8 cellular contexts compared by ENCODE assay signal in genomic region chr11:85590848-85591483, GRCh38. TPM values are rescaled to one million over a fixed set of nuclear protein-coding genes. Genes with fewer than 3 reads are reported as not detected.
DNase-seq lines count a peak whose midpoint lies in the region; ATAC-seq and TF ChIP-seq lines count a peak whose summit lies in the region.

No MANE protein-coding gene starts in this region.

- H3K4me3 ChIP-seq in AG10803 (ENCODE audit: low read length) (no peak overlapping the region), dorsolateral prefrontal cortex (no peak overlapping the region), retinal pigment epithelial cell (ENCODE audit: low read length) (no peak overlapping the region)
- no peak overlapping the region for H3K4me3 ChIP-seq in naive thymus-derived CD4-positive, alpha-beta T cell (ENCODE audit: low read length)

- H3K27me3 ChIP-seq in dorsolateral prefrontal cortex, result no peaks in the 10 kb centered on the region
- H3K27me3 ChIP-seq in naive thymus-derived CD4-positive, alpha-beta T cell (ENCODE audit: control insufficient read depth in 2 of 2, insufficient read depth in 2 of 2, low read length in 2 of 2), result peaks cover 0 to 3% of the 10 kb centered on the region in 2 donors

- CTCF ChIA-PET in naive thymus-derived CD4-positive, alpha-beta T cell (lab: Charles Lee), result no interaction called here

- intact Hi-C loops in dorsolateral prefrontal cortex (cut with DNase I), result no loop called here
- intact Hi-C loops in naive thymus-derived CD4-positive, alpha-beta T cell (cut with micrococcal nuclease), result loop anchor here (5.0 to 10.0 kb wide), 3 partner anchors 354 to 1034 kb away; no protein-coding TSS in a partner anchor

- no peaks in the 10 kb centered on the region for H3K36me3 ChIP-seq in naive thymus-derived CD4-positive, alpha-beta T cell (ENCODE audit: control insufficient read depth in 2 of 3, insufficient read depth in 3 of 3, low read length in 3 of 3)

- no peaks in the 10 kb centered on the region for H3K4me1 ChIP-seq in naive thymus-derived CD4-positive, alpha-beta T cell (ENCODE audit: control insufficient read depth in 2 of 2, insufficient read depth in 2 of 2, low read length in 2 of 2)

- H3K4me1 Mint-ChIP-seq in stimulated activated memory B cell treated with anti-CD40 and anti-IgM and Interleukin-4, amounts not matched to agents 10 μg/mL and 1 μg/mL and 100 μg/mL, for 72 hours, result no peaks in the 10 kb centered on the region
- no peaks in the 10 kb centered on the region for H3K4me1 Mint-ChIP-seq in naive thymus-derived CD4-positive, alpha-beta T cell

- POLR2A ChIA-PET in naive thymus-derived CD4-positive, alpha-beta T cell (lab: Charles Lee), result no interaction called here

- H3K27ac Mint-ChIP-seq in stimulated activated memory B cell treated with anti-CD40 and anti-IgM and Interleukin-4, amounts not matched to agents 10 μg/mL and 1 μg/mL and 100 μg/mL, for 72 hours, result no peak overlapping the region
- no peak overlapping the region for H3K27ac Mint-ChIP-seq in naive thymus-derived CD4-positive, alpha-beta T cell

- peak; percentile 57 for ATAC-seq in GM19395 (IDR thresholded peaks at IDR 0.05; ENCODE audit: unreplicated experiment)
- ATAC-seq in stimulated activated memory B cell treated with anti-CD40 and anti-IgM and Interleukin-4, amounts not matched to agents 10 μg/mL and 1 μg/mL and 100 μg/mL, for 72 hours, result no peak
- no peak for ATAC-seq in naive thymus-derived CD4-positive, alpha-beta T cell

- no peak overlapping the region for H3K4me3 Mint-ChIP-seq in stimulated activated memory B cell treated with anti-CD40 and anti-IgM and Interleukin-4, amounts not matched to agents 10 μg/mL and 1 μg/mL and 100 μg/mL, for 72 hours
- no peak overlapping the region for H3K4me3 Mint-ChIP-seq in naive thymus-derived CD4-positive, alpha-beta T cell

- TF ChIP-seq CTCF in AG10803 (conservative IDR thresholded peaks at IDR 0.05; ENCODE audit: low read length), result no peak
- TF ChIP-seq CTCF in dorsolateral prefrontal cortex (IDR thresholded peaks at IDR 0.05 in 54 of 56, conservative IDR thresholded peaks at IDR 0.05 in 2 of 56; ENCODE audit: low read depth in 1 of 56, partially characterized antibody in 56 of 56), result peak in 50 of 56 donors; percentile 18 to 71 (median 44)
- TF ChIP-seq CTCF in retinal pigment epithelial cell (conservative IDR thresholded peaks at IDR 0.05; ENCODE audit: low read depth, low read length), result peak; percentile 39

- peak; percentile 41 for DNase-seq in AG10803 (ENCODE audit: low read depth)
- peak; percentile 63 for DNase-seq in NCI-H2171 treated with DMSO at 0.1 percent for 48 hours (lab: John Stamatoyannopoulos, UW)
- no peak for DNase-seq in dorsolateral prefrontal cortex
- DNase-seq in retinal pigment epithelial cell (ENCODE audit: low read depth), result peak; percentile 16
- DNase-seq in KG1 (lab: John Stamatoyannopoulos, UW), result no peak
- DNase-seq in naive thymus-derived CD4-positive, alpha-beta T cell, result no peak

- no peaks in the 10 kb centered on the region for H3K27me3 Mint-ChIP-seq in stimulated activated memory B cell treated with anti-CD40 and anti-IgM and Interleukin-4, amounts not matched to agents 10 μg/mL and 1 μg/mL and 100 μg/mL, for 72 hours
- H3K27me3 Mint-ChIP-seq in naive thymus-derived CD4-positive, alpha-beta T cell, result peaks cover 0 to 28% (median 13%) of the 10 kb centered on the region in 5 donors

- H3K9me3 ChIP-seq in naive thymus-derived CD4-positive, alpha-beta T cell (ENCODE audit: control insufficient read depth in 2 of 3, low read length in 3 of 3), result no peaks in the 10 kb centered on the region

- H3K9me3 Mint-ChIP-seq in stimulated activated memory B cell treated with anti-CD40 and anti-IgM and Interleukin-4, amounts not matched to agents 10 μg/mL and 1 μg/mL and 100 μg/mL, for 72 hours, result peaks cover 8% of the 10 kb centered on the region
- peaks cover 0 to 32% (median 9%) of the 10 kb centered on the region in 11 donors for H3K9me3 Mint-ChIP-seq in naive thymus-derived CD4-positive, alpha-beta T cell

- no peak overlapping the region for H3K27ac ChIP-seq in dorsolateral prefrontal cortex
- no peak overlapping the region for H3K27ac ChIP-seq in naive thymus-derived CD4-positive, alpha-beta T cell (ENCODE audit: low read depth, low read length)

- H3K36me3 Mint-ChIP-seq in stimulated activated memory B cell treated with anti-CD40 and anti-IgM and Interleukin-4, amounts not matched to agents 10 μg/mL and 1 μg/mL and 100 μg/mL, for 72 hours, result peaks cover 6% of the 10 kb centered on the region
- H3K36me3 Mint-ChIP-seq in naive thymus-derived CD4-positive, alpha-beta T cell, result peaks cover 0 to 9% (median 7%) of the 10 kb centered on the region in 5 donors

RNA-seq across cellular contexts. Expression of gene DLG2, which starts 36.2 kb away (rescaled TPM):
- 100 to 1,000 TPM; 153 to 378 (median 318) TPM for total RNA-seq in dorsolateral prefrontal cortex
- 1 to 10 TPM; 1.1 to 6.1 (median 3.8) TPM for total RNA-seq in naive thymus-derived CD4-positive, alpha-beta T cell
- polyA plus RNA-seq in naive thymus-derived CD4-positive, alpha-beta T cell, result under 1 TPM; 0.64 to 0.76 TPM

RNA-seq across cellular contexts. Expression of gene TMEM126B, which starts 37.4 kb away (rescaled TPM):
- total RNA-seq in dorsolateral prefrontal cortex, result 10 to 100 TPM; 33.6 to 78.5 (median 56.3) TPM
- 10 to 100 TPM; 22.1 to 50.4 (median 36.4) TPM for total RNA-seq in naive thymus-derived CD4-positive, alpha-beta T cell
- polyA plus RNA-seq in naive thymus-derived CD4-positive, alpha-beta T cell, result 10 to 100 TPM; 47.1 to 59.3 TPM

RNA-seq across cellular contexts. Expression of gene TMEM126A, which starts 56.8 kb away (rescaled TPM):
- total RNA-seq in dorsolateral prefrontal cortex, result 10 to 100 TPM; 17.2 to 40.6 (median 27.3) TPM
- 10 to 100 TPM; 17.8 to 40.8 (median 18.9) TPM for total RNA-seq in naive thymus-derived CD4-positive, alpha-beta T cell
- polyA plus RNA-seq in naive thymus-derived CD4-positive, alpha-beta T cell, result 10 to 100 TPM; 63.0 to 68.0 TPM

Comparison
In these comparisons a context has a peak if more than half of its experiments do, and no peak if none do; other contexts are left out.
1. DNase-seq: peak in AG10803 (single experiment), NCI-H2171 treated with DMSO at 0.1 percent for 48 hours (single experiment) and retinal pigment epithelial cell (single experiment); none in dorsolateral prefrontal cortex (0 of 10), KG1 (single experiment) and naive thymus-derived CD4-positive, alpha-beta T cell (0 of 9).
2. RNA of gene DLG2, which starts 36.2 kb away (total RNA-seq): 153 to 378 TPM in dorsolateral prefrontal cortex; 1.1 to 6.1 TPM in naive thymus-derived CD4-positive, alpha-beta T cell; every median in the first group is over 10 times any median in the second.
3. intact Hi-C loops: an anchor here in naive thymus-derived CD4-positive, alpha-beta T cell (5.0 to 10.0 kb wide); none called in dorsolateral prefrontal cortex.